ENCODE assay signal across 8 cellular contexts in the genomic region with DNA sequence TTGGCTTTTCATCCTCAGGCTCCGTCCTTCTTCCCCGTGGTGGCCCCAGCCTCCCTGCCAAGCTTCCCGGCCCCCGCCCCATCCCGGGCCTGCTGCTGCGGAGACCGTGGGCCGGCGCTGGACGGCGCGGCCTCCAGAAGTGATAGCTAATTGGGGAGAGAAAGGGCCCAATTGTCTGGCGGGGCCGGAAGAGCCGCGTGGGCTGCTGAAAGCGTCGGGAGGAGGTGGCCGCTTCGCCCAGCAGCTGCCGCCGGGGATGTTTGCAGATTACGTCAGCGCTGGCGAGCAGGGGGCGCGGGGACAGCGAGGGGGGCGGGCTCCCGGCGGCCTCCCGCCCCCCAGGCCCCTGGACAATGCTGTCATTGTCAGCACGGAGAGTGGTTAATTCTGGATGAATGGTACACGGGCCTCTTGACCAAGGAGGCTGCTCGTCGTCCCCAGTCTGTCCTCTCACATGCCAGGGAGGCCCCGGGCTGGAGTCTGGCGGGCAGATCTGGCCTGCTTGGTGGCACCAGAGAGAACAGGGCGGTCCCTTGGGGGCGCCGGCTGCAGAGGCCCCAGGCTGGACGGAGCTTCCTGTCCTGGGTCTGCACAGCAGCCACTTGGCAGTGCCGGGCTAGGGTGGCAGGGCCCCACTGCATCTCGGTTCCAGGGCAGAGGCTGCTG.
DNase-seq lines count a peak whose midpoint lies in the region; ATAC-seq and TF ChIP-seq lines count a peak whose summit lies in the region.

No MANE protein-coding gene starts in this region.

- H3K4me1 Mint-ChIP-seq in stimulated activated naive CD8-positive, alpha-beta T cell treated with anti-CD3 and anti-CD28 coated beads, Interleukin-15, amount 100 ng/mL, for 72 hours, result peaks cover 27% of the 10 kb centered on the region
- H3K4me1 Mint-ChIP-seq in memory B cell, result peaks cover 7% of the 10 kb centered on the region

- H3K4me3 ChIP-seq in choroid plexus epithelial cell (ENCODE audit: low read depth, low read length), result peak overlapping the region; percentile 11

- no peak for TF ChIP-seq CTCF in choroid plexus epithelial cell (conservative IDR thresholded peaks at IDR 0.05; ENCODE audit: low read depth, low read length)

- H3K4me3 Mint-ChIP-seq in stimulated activated naive CD8-positive, alpha-beta T cell treated with anti-CD3 and anti-CD28 coated beads, Interleukin-15, amount 100 ng/mL, for 72 hours, result peak overlapping the region in 1 of 2 donors; percentile 39
- no peak overlapping the region for H3K4me3 Mint-ChIP-seq in memory B cell

- H3K36me3 Mint-ChIP-seq in memory B cell, result peaks cover 2% of the 10 kb centered on the region

- no peak for DNase-seq in stimulated activated naive CD8-positive, alpha-beta T cell treated with anti-CD3 and anti-CD28 coated beads, Interleukin-15, amount 100 ng/mL, for 72 hours
- DNase-seq in stimulated activated naive CD8-positive, alpha-beta T cell treated with anti-CD3 and anti-CD28 coated beads, Interleukin-15, Interleukin-2, amounts not matched to agents 100 U/mL and 50 U/mL, for 24 hours, result no peak
- DNase-seq in choroid plexus epithelial cell (ENCODE audit: low read depth), result peak; percentile 35
- DNase-seq in memory B cell (ENCODE audit: low spot score in 2 of 2), result no peak
- no peak for DNase-seq in NCI-H128 (lab: John Stamatoyannopoulos, UW; ENCODE audit: unreplicated experiment)

- H3K27me3 Mint-ChIP-seq in stimulated activated naive CD8-positive, alpha-beta T cell treated with anti-CD3 and anti-CD28 coated beads, Interleukin-15, amount 100 ng/mL, for 72 hours, result peaks cover 10% of the 10 kb centered on the region
- H3K27me3 Mint-ChIP-seq in memory B cell, result peaks cover 5% of the 10 kb centered on the region

- peak overlapping the region; percentile 25 to 74 for H3K27ac Mint-ChIP-seq in stimulated activated naive CD8-positive, alpha-beta T cell treated with anti-CD3 and anti-CD28 coated beads, Interleukin-15, amount 100 ng/mL, for 72 hours
- H3K27ac Mint-ChIP-seq in memory B cell, result peak overlapping the region; percentile 63

- H3K9me3 Mint-ChIP-seq in stimulated activated naive CD8-positive, alpha-beta T cell treated with anti-CD3 and anti-CD28 coated beads, Interleukin-15, amount 100 ng/mL, for 72 hours, result no peaks in the 10 kb centered on the region
- no peaks in the 10 kb centered on the region for H3K9me3 Mint-ChIP-seq in memory B cell

- peak; percentile 26 for ATAC-seq in stimulated activated naive CD8-positive, alpha-beta T cell treated with anti-CD3 and anti-CD28 coated beads, Interleukin-15, amount 100 ng/mL, for 72 hours
- no peak for ATAC-seq in stimulated activated naive CD8-positive, alpha-beta T cell treated with anti-CD3 and anti-CD28 coated beads, Interleukin-15, Interleukin-2, amounts not matched to agents 100 U/mL and 50 U/mL, for 24 hours
- ATAC-seq in memory B cell (ENCODE audit: low read depth) (no peak), GM21528 (IDR thresholded peaks at IDR 0.05; ENCODE audit: low FRiP score, unreplicated experiment) (no peak), HG03469 (IDR thresholded peaks at IDR 0.05; ENCODE audit: unreplicated experiment) (no peak), GM19023 (IDR thresholded peaks at IDR 0.05; ENCODE audit: unreplicated experiment) (no peak)
